In the genomic region with DNA sequence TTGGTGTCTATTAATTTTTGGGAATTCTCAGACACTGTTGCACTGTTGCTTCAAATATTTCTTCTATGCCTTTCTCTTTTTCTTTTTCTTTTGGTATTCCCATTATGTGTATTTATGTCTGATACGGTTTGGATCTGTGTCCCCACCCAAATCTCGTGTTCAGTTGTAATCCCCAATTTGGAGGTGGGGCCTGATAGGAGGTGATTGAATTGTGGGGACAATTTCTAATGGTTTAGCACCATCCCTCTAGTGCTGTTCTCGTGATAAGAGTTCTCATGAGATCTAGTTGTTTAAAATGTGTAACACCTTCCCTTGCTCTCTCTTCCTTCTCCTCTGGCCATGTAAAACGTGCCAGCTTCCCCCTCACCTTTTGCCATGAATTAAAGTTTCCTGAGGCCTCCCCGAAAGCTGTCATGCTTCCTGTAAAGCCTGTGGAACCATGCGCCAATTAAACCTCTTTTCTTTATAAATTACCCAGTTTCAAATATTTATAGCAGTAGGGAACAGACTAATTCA, we compare ENCODE assay signal across 23 cellular contexts. TPM values are rescaled to one million over a fixed set of nuclear protein-coding genes. Genes with fewer than 3 reads are reported as not detected.
A peak's percentile ranks its signal among the peaks of the same experiment; 100 is the strongest.
DNase-seq lines count a peak whose midpoint lies in the region; ATAC-seq, FAIRE-seq and TF ChIP-seq lines count a peak whose summit lies in the region.
"Had no signal": no experiment of that assay in that cellular context is flagged by ENCODE, and none has a peak within 500 bp of the region (broad histone marks: within the 10 kb centered on the region; RNA-seq: fewer than 3 reads in every experiment).

No MANE protein-coding gene starts in this region.

- no peaks in the 10 kb centered on the region for H3K9me1 ChIP-seq in K562 (ENCODE audit: control insufficient read depth, insufficient read depth, low read length)

- no peaks in the 10 kb centered on the region for H3K9me3 ChIP-seq in H9 (ENCODE audit: control insufficient read depth, low read depth, low read length)
- no peaks in the 10 kb centered on the region; the same call in 1 of the 2 replicates for H3K9me3 ChIP-seq in K562 (replicated peaks; ENCODE audit: control insufficient read depth, insufficient read depth, low read depth, low read length)
- no peaks in the 10 kb centered on the region for H3K9me3 ChIP-seq in trophoblast cell (ENCODE audit: insufficient read depth, low read depth, low read length)

- H3K4me3 ChIP-seq in K562: no peak overlapping the region
- H3K4me3 ChIP-seq in trophoblast cell (ENCODE audit: low read depth, low read length): no peak overlapping the region
- H3K4me3 ChIP-seq: BLaER1, GM23338 had no signal

- no peak for ATAC-seq in activated T-cell treated with anti-CD3 and anti-CD28 coated beads, Interleukin-2, amount 50 U/mL, for 72 hours (replicated peaks in 1 of 2)
- ATAC-seq in K562: no peak
- ATAC-seq: CD8-positive, alpha-beta T cell; GM23338 had no signal

- peaks cover 13 to 17% of the 10 kb centered on the region in 2 donors for H3K36me3 Mint-ChIP-seq in activated T-cell treated with anti-CD3 and anti-CD28 coated beads, Interleukin-2, amount 50 U/mL, for 72 hours (ENCODE audit: insufficient read depth in 2 of 2)
- H3K36me3 Mint-ChIP-seq in H9 (ENCODE audit: insufficient read depth in 1 of 3, low read depth in 3 of 3): peaks cover 17 to 29% (median 22%) of the 10 kb centered on the region in 3 experiments

- no peaks in the 10 kb centered on the region for H3K27me3 ChIP-seq in H9 (ENCODE audit: insufficient read depth, low read length)
- no peaks in the 10 kb centered on the region for H3K27me3 ChIP-seq in K562 (ENCODE audit: control insufficient read depth in 2 of 2, insufficient read depth in 2 of 2, low read length in 2 of 2)
- no peaks in the 10 kb centered on the region for H3K27me3 ChIP-seq in trophoblast cell (ENCODE audit: insufficient read depth, low read length)
- H3K27me3 ChIP-seq: BLaER1 had no signal

- no peak overlapping the region for H2BK5ac ChIP-seq in H9 (ENCODE audit: insufficient read length, low read length)
- peak overlapping the region; percentile 79 for H2BK5ac ChIP-seq in trophoblast cell (ENCODE audit: low read depth, low read length, poor library complexity)

- no peak overlapping the region for H4K91ac ChIP-seq in H9 (ENCODE audit: insufficient read length, low read depth, low read length)
- H4K91ac ChIP-seq in trophoblast cell (ENCODE audit: low read depth, low read length): peak overlapping the region; percentile 85

- H3K9me3 Mint-ChIP-seq in activated T-cell treated with anti-CD3 and anti-CD28 coated beads, Interleukin-2, amount 50 U/mL, for 72 hours: peaks cover 11 to 13% of the 10 kb centered on the region in 2 donors
- peaks cover 19 to 25% of the 10 kb centered on the region in 2 experiments for H3K9me3 Mint-ChIP-seq in H9

- no peak overlapping the region for H3K4me3 Mint-ChIP-seq in activated T-cell treated with anti-CD3 and anti-CD28 coated beads, Interleukin-2, amount 50 U/mL, for 72 hours
- no peak overlapping the region for H3K4me3 Mint-ChIP-seq in H9
- H3K4me3 Mint-ChIP-seq: B cell; CD4-positive, CD25-positive, alpha-beta regulatory T cell; CD8-positive, alpha-beta T cell; GM23338 had no signal

- H3K18ac ChIP-seq in H9 (ENCODE audit: insufficient read length, low read depth, low read length): no peak overlapping the region
- peak overlapping the region; percentile 94 for H3K18ac ChIP-seq in trophoblast cell (ENCODE audit: low read length)

- H2BK20ac ChIP-seq in H9 (ENCODE audit: low read depth, low read length, poor library complexity, severe bottlenecking): no peak overlapping the region

- no peak for TF ChIP-seq RAD21 in K562 (CRISPR knock-in tag; conservative IDR thresholded peaks at IDR 0.05 in 1 of 2, IDR thresholded peaks at IDR 0.05 in 1 of 2)

- in situ Hi-C loops in K562 (cut with MboI): no loop called here

- H2AK5ac ChIP-seq in H9 (ENCODE audit: insufficient read length, low read length) (no peak overlapping the region), trophoblast cell (ENCODE audit: low read length) (peak overlapping the region; percentile 62)

- H3K9ac ChIP-seq in H9 (ENCODE audit: extremely low read depth, insufficient read length, low read length) (no peak overlapping the region), K562 (ENCODE audit: insufficient read depth in 1 of 2, low read depth in 2 of 2, low read length in 2 of 2) (no peak overlapping the region), trophoblast cell (ENCODE audit: low read length) (no peak overlapping the region)
- H3K9ac ChIP-seq: BLaER1 had no signal

- no peaks in the 10 kb centered on the region for H4K20me1 ChIP-seq in H9 (ENCODE audit: control insufficient read depth, insufficient read depth, insufficient read length)
- H4K20me1 ChIP-seq in K562 (replicated peaks; ENCODE audit: control insufficient read depth, insufficient read depth, low read length): no peaks in the 10 kb centered on the region

- WGBS in H9 (ENCODE audit: extremely low coverage, insufficient read length, low lambda C conversion rate): no CpG with 5 or more reads among the region's 6 CpGs
- 89% methylated on average over 6 of the region's 6 CpGs for WGBS in K562 (ENCODE audit: insufficient coverage, low coverage, missing lambda C conversion rate)
- no CpG with 5 or more reads among the region's 6 CpGs for WGBS in trophoblast cell (ENCODE audit: extremely low coverage, insufficient coverage, insufficient read length)

- H3K27me3 Mint-ChIP-seq in activated T-cell treated with anti-CD3 and anti-CD28 coated beads, Interleukin-2, amount 50 U/mL, for 72 hours (ENCODE audit: low read depth): no peaks in the 10 kb centered on the region
- H3K27me3 Mint-ChIP-seq in H9 (ENCODE audit: low read depth): no peaks in the 10 kb centered on the region
- H3K27me3 Mint-ChIP-seq: B cell; CD4-positive, CD25-positive, alpha-beta regulatory T cell had no signal

- H3K27ac ChIP-seq in H9 (ENCODE audit: insufficient read length, low read depth, low read length) (no peak overlapping the region), K562 (ENCODE audit: extremely low read depth, low read depth, low read length) (no peak overlapping the region), trophoblast cell (ENCODE audit: low read depth, low read length) (peak overlapping the region; percentile 75)
- H3K27ac ChIP-seq: 22Rv1, BLaER1, C4-2B had no signal

- no peak overlapping the region for H2BK15ac ChIP-seq in H9 (ENCODE audit: low read depth, low read length)

- H3K4me1 ChIP-seq in H9 (ENCODE audit: insufficient read depth, low read length): peaks cover 2% of the 10 kb centered on the region; the same call in 1 of the 2 replicates
- H3K4me1 ChIP-seq in K562 (replicated peaks in 1 of 2; ENCODE audit: control insufficient read depth in 2 of 2, insufficient read depth in 2 of 2, low read length in 2 of 2): no peaks in the 10 kb centered on the region
- H3K4me1 ChIP-seq in trophoblast cell (ENCODE audit: control insufficient read depth in 1 of 2, insufficient read depth in 2 of 2, low read length in 2 of 2): peaks cover 9 to 13% of the 10 kb centered on the region in 2 experiments

- H4K5ac ChIP-seq in H9 (ENCODE audit: insufficient read length, low read depth, low read length): no peak overlapping the region

- H3K27ac Mint-ChIP-seq in activated T-cell treated with anti-CD3 and anti-CD28 coated beads, Interleukin-2, amount 50 U/mL, for 72 hours: peak overlapping the region; percentile 69
- H3K27ac Mint-ChIP-seq in H9: peak overlapping the region in 2 of 3 experiments; percentile 7 to 22; a peak in 2 of 7 replicates
- H3K27ac Mint-ChIP-seq: B cell; CD4-positive, CD25-positive, alpha-beta regulatory T cell; CD8-positive, alpha-beta T cell had no signal

- H3T11ph ChIP-seq in H9 (ENCODE audit: low read length): no peak overlapping the region

- no peak overlapping the region for H3K56ac ChIP-seq in H9 (ENCODE audit: insufficient read length, low read depth, low read length)

- intact Hi-C loops in K562 (cut with micrococcal nuclease): no loop called here

- H3K79me1 ChIP-seq in H9 (ENCODE audit: insufficient read depth, low read depth, low read length, poor library complexity, severe bottlenecking) (peaks cover 4% of the 10 kb centered on the region), trophoblast cell (ENCODE audit: low read length) (peaks cover 11% of the 10 kb centered on the region)

- H3K4ac ChIP-seq in H9 (ENCODE audit: low read depth, low read length) (no peak overlapping the region), trophoblast cell (ENCODE audit: low read depth, low read length) (peak overlapping the region; percentile 83)

- H3K23me2 ChIP-seq in H9 (ENCODE audit: insufficient read length, low read depth, low read length, poor library complexity, severe bottlenecking): no peaks in the 10 kb centered on the region

- H3K14ac ChIP-seq in H9 (ENCODE audit: insufficient read depth, low read length): no peak overlapping the region
- H3K14ac ChIP-seq in trophoblast cell (ENCODE audit: low read length): peak overlapping the region; percentile 79

- H4K8ac ChIP-seq in H9 (replicated peaks; ENCODE audit: insufficient read length, low read depth, low read length): no peak overlapping the region
- H4K8ac ChIP-seq in trophoblast cell (ENCODE audit: low read depth, low read length): peak overlapping the region; percentile 70

- no peak overlapping the region for H3K23ac ChIP-seq in H9 (ENCODE audit: insufficient read length, low read depth, low read length)
- no peak overlapping the region for H3K23ac ChIP-seq in trophoblast cell (ENCODE audit: low read length)

- peak overlapping the region; percentile 43 for H4K12ac ChIP-seq in trophoblast cell (ENCODE audit: low read depth, low read length)

- no peak overlapping the region for H2AFZ ChIP-seq in H9 (ENCODE audit: low read length)
- H2AFZ ChIP-seq in K562 (ENCODE audit: low read depth, low read length): no peak overlapping the region
- no peak overlapping the region for H2AFZ ChIP-seq in trophoblast cell (ENCODE audit: insufficient read depth, low read length, poor library complexity)
- H2AFZ ChIP-seq: GM23338 had no signal

- POLR2A ChIA-PET in K562 (lab: Yijun Ruan, JAX): no interaction called here

- no peaks in the 10 kb centered on the region for H3K36me3 ChIP-seq in K562 (ENCODE audit: control insufficient read depth, insufficient read depth, low read length)
- no peaks in the 10 kb centered on the region for H3K36me3 ChIP-seq in trophoblast cell (ENCODE audit: control insufficient read depth in 1 of 2, insufficient read depth in 2 of 2, low read length in 2 of 2)
- H3K36me3 ChIP-seq: BLaER1 had no signal

- CTCF ChIA-PET in K562 (lab: Yijun Ruan, JAX; ENCODE audit: low intra/inter-chr PET ratio): no interaction called here

- no peak for FAIRE-seq in K562 (lab: Jason Lieb, UNC)
- FAIRE-seq: A204.1, GM12891, GM18507, H54 had no signal

- no peak for DNase-seq in activated T-cell treated with anti-CD3 and anti-CD28 coated beads, Interleukin-2, amount 50 U/mL, for 72 hours
- no peak for DNase-seq in activated T-cell treated with anti-CD3 and anti-CD28 coated beads, Interleukin-2, amount 50 U/mL, for 1 hour
- DNase-seq in H9 (no peak), K562 (ENCODE audit: extremely low read depth in 1 of 4, low spot score in 3 of 4) (no peak), trophoblast cell (no peak), SIG-M5 treated with dmso at 0.1 percent for 504 hours (lab: John Stamatoyannopoulos, UW; ENCODE audit: unreplicated experiment) (no peak), NCI-H1417 treated with DMSO at 0.1 percent for 48 hours (lab: John Stamatoyannopoulos, UW) (no peak)
- no peak for DNase-seq in effector CD4-positive, alpha-beta T cell
- DNase-seq: CD4-positive, CD25-positive, alpha-beta regulatory T cell; CD8-positive, alpha-beta T cell; DMS53; DMS79 treated with DMSO at 0.1 percent for 48 hours; GF-D8; HCEC 1CT had no signal

- TF ChIP-seq CTCF in H9 (conservative IDR thresholded peaks at IDR 0.05) (no peak), K562 (IDR thresholded peaks at IDR 0.05 in 2 of 3, conservative IDR thresholded peaks at IDR 0.05 in 1 of 3; ENCODE audit: insufficient read depth in 2 of 3, low read depth in 1 of 3, low read length in 3 of 3) (no peak)

- H3K79me2 ChIP-seq in H9 (ENCODE audit: insufficient read depth, low read length) (peaks cover 3% of the 10 kb centered on the region; the same call in 1 of the 2 replicates), K562 (ENCODE audit: control insufficient read depth, insufficient read depth, low read length) (peaks cover 26% of the 10 kb centered on the region), trophoblast cell (ENCODE audit: control insufficient read depth, insufficient read depth, low read length, poor library complexity) (peaks cover 12% of the 10 kb centered on the region)

- H2BK12ac ChIP-seq in H9 (ENCODE audit: insufficient read length, low read depth, low read length) (no peak overlapping the region), trophoblast cell (ENCODE audit: low read length) (peak overlapping the region; percentile 94)

- BruUV-seq in K562 (replicated peaks; lab: Mats Ljungman, UMichigan): no TSS peak

- H3K4me2 ChIP-seq in H9 (ENCODE audit: insufficient read depth, insufficient read length, low read length) (no peak overlapping the region), K562 (ENCODE audit: insufficient read depth, low read length) (no peak overlapping the region), trophoblast cell (ENCODE audit: low read length) (no peak overlapping the region)
- H3K4me2 ChIP-seq: BLaER1 had no signal

- H3K4me1 Mint-ChIP-seq in activated T-cell treated with anti-CD3 and anti-CD28 coated beads, Interleukin-2, amount 50 U/mL, for 72 hours (ENCODE audit: low read depth): peaks cover 6% of the 10 kb centered on the region
- peaks cover 32 to 38% of the 10 kb centered on the region in 2 experiments for H3K4me1 Mint-ChIP-seq in H9

- TF ChIP-seq POLR2A in K562 (conservative IDR thresholded peaks at IDR 0.05): no peak

- no peak overlapping the region for H2BK120ac ChIP-seq in H9 (ENCODE audit: low read depth, low read length, poor library complexity, severe bottlenecking)
- peak overlapping the region; percentile 95 for H2BK120ac ChIP-seq in trophoblast cell (ENCODE audit: insufficient read depth, low read length, poor library complexity)

- TF ChIP-seq EP300 in K562 (IDR thresholded peaks at IDR 0.05; ENCODE audit: low read length): no peak

RNA-seq across cellular contexts. Expression of gene EHBP1, which starts 26.8 kb away (rescaled TPM):
- 10 to 100 TPM; 28.8 to 32.0 TPM for total RNA-seq in activated T-cell treated with anti-CD3 and anti-CD28 coated beads, Interleukin-2, amount 50 U/mL, for 72 hours
- total RNA-seq in H9 (2021): 32.4 and 35.6 TPM in 2 replicates
- total RNA-seq in K562 (2011; cell fraction: chromatin; rRNA removed; ENCODE audit: low replicate concordance): 56.2 and 142 TPM in 2 replicates
- 22.2 and 34.2 TPM in 2 replicates for total RNA-seq in K562 (2011; cell fraction: nucleolus; rRNA removed)
- 48.4 and 56.4 TPM in 2 replicates for total RNA-seq in K562 (2011; cell fraction: nucleoplasm; rRNA removed)
- 18.0 and 19.3 TPM in 2 replicates for total RNA-seq in K562 (2014; rRNA removed)
- total RNA-seq in K562 (2014; rRNA removed; fragmentation: Illumina TruSeq; extraction: Trizol): 26.4 and 29.4 TPM in 2 replicates
- 18.8 and 23.3 TPM in 2 replicates for total RNA-seq in K562 (2015; rRNA removed; fragmentation: Illumina TruSeq; extraction: Trizol)
- total RNA-seq in K562 (2021): 23.5 and 25.7 TPM in 2 replicates
- polyA plus RNA-seq in K562 (2011; rRNA removed): 17.1 and 19.2 TPM in 2 replicates
- polyA plus RNA-seq in K562 (2011; cell fraction: cytosol; rRNA removed): 3.4 and 7.1 TPM in 2 replicates
- 20.8 and 21.1 TPM in 2 replicates for polyA plus RNA-seq in K562 (2011; cell fraction: nucleus; rRNA removed)
- polyA plus RNA-seq in K562 (2012): 18.0 and 20.8 TPM in 2 replicates
- polyA plus RNA-seq in K562 (2014; fragmentation: Illumina TruSeq; extraction: Trizol): 22.0 and 26.6 TPM in 2 replicates
- polyA plus RNA-seq in K562 (2014; fragmentation: Nextera tagmentation; extraction: Ambion mirVana): 1 to 10 TPM; 8.9 to 9.6 TPM
- polyA plus RNA-seq in K562 (2014; rRNA removed): 18.4 and 18.5 TPM in 2 replicates
- 66.7 and 79.8 TPM in 2 replicates for polyA minus RNA-seq in K562 (2011; rRNA and poly(A)+ RNA removed)
- 13.6 and 15.0 TPM in 2 replicates for polyA minus RNA-seq in K562 (2011; cell fraction: cytosol; rRNA and poly(A)+ RNA removed)
- 41.3 and 76.3 TPM in 2 replicates for polyA minus RNA-seq in K562 (2011; cell fraction: nucleus; rRNA and poly(A)+ RNA removed)
- 50.6 and 56.9 TPM in 2 replicates for polyA plus RNA-seq in trophoblast cell (2013)
